In genomic region chr6:20933057-20933792, GRCh38 we compare ENCODE assay signal across 19 cellular contexts.
DNase-seq lines count a peak whose midpoint lies in the region; ATAC-seq lines count a peak whose summit lies in the region.
"Had no signal": no experiment of that assay in that cellular context is flagged by ENCODE, and none has a peak within 500 bp of the region (broad histone marks: within the 10 kb centered on the region; RNA-seq: fewer than 3 reads in every experiment).

No MANE protein-coding gene starts in this region.

- H3K36me3 Mint-ChIP-seq in activated naive CD8-positive, alpha-beta T cell treated with anti-CD3 and anti-CD28 coated beads, Interleukin-2, amount 50 U/mL, for 24 hours (ENCODE audit: low read depth), result peaks cover 11% of the 10 kb centered on the region

- H3K27ac Mint-ChIP-seq in activated naive CD8-positive, alpha-beta T cell treated with anti-CD3 and anti-CD28 coated beads, Interleukin-2, amount 50 U/mL, for 24 hours, result no peak overlapping the region
- H3K27ac Mint-ChIP-seq: activated CD4-positive, alpha-beta T cell treated with anti-CD3 and anti-CD28 coated beads for 36 hours had no signal

- no peaks in the 10 kb centered on the region for H3K9me3 Mint-ChIP-seq in activated naive CD8-positive, alpha-beta T cell treated with anti-CD3 and anti-CD28 coated beads, Interleukin-2, amount 50 U/mL, for 24 hours

- peaks cover 18% of the 10 kb centered on the region for H3K4me1 ChIP-seq in SJSA1 (replicated peaks)
- H3K4me1 ChIP-seq: BLaER1 treated with 17β-estradiol and CSF1 and Interleukin-3, amounts not matched to agents 10 nM and 100 nM had no signal

- no peaks in the 10 kb centered on the region for H3K4me1 Mint-ChIP-seq in activated naive CD8-positive, alpha-beta T cell treated with anti-CD3 and anti-CD28 coated beads, Interleukin-2, amount 50 U/mL, for 24 hours
- H3K4me1 Mint-ChIP-seq: activated CD4-positive, alpha-beta T cell treated with anti-CD3 and anti-CD28 coated beads for 36 hours had no signal

- 0 out of 2 replicates have a peak overlapping the region, but pooled peaks have one; percentile 5 for H3K27ac ChIP-seq in SJSA1
- H3K27ac ChIP-seq: BLaER1 treated with 17β-estradiol and CSF1 and Interleukin-3, amounts not matched to agents 10 nM and 100 nM; hepatocyte; transverse colon had no signal

- H3K9me3 ChIP-seq in SJSA1 (replicated peaks), result no peaks in the 10 kb centered on the region; the same call in 1 of the 2 replicates
- H3K9me3 ChIP-seq: BLaER1 treated with 17β-estradiol and CSF1 and Interleukin-3, amounts not matched to agents 10 nM and 100 nM; HAP-1; MG63; transverse colon had no signal

- no peak overlapping the region for H3K4me3 Mint-ChIP-seq in activated naive CD8-positive, alpha-beta T cell treated with anti-CD3 and anti-CD28 coated beads, Interleukin-2, amount 50 U/mL, for 24 hours
- H3K4me3 Mint-ChIP-seq: activated CD4-positive, alpha-beta T cell treated with anti-CD3 and anti-CD28 coated beads for 36 hours had no signal

- no peaks in the 10 kb centered on the region for H3K36me3 ChIP-seq in SJSA1
- H3K36me3 ChIP-seq: BLaER1 treated with 17β-estradiol and CSF1 and Interleukin-3, amounts not matched to agents 10 nM and 100 nM; HAP-1; MG63; transverse colon had no signal

- H3K27me3 Mint-ChIP-seq in activated naive CD8-positive, alpha-beta T cell treated with anti-CD3 and anti-CD28 coated beads, Interleukin-2, amount 50 U/mL, for 24 hours, result no peaks in the 10 kb centered on the region
- H3K27me3 Mint-ChIP-seq: activated CD4-positive, alpha-beta T cell treated with anti-CD3 and anti-CD28 coated beads for 36 hours had no signal

- DNase-seq in NCI-H187 treated with DMSO at 0.1 percent for 48 hours (lab: John Stamatoyannopoulos, UW) (peak; percentile 21), NCI-H187 (lab: John Stamatoyannopoulos, UW) (no peak), NCI-H1930 (lab: John Stamatoyannopoulos, UW) (peak; percentile 93 to 98), SJSA1 (ENCODE audit: low read depth in 1 of 2, low spot score in 2 of 2) (no peak), renal cortical epithelial cell (ENCODE audit: low read depth) (peak; percentile 47), NOMO-1 (lab: John Stamatoyannopoulos, UW; ENCODE audit: unreplicated experiment in 2 of 2) (no peak)
- DNase-seq in activated naive CD8-positive, alpha-beta T cell treated with anti-CD3 and anti-CD28 coated beads, Interleukin-2, amount 50 U/mL, for 24 hours, result no peak
- DNase-seq: activated CD4-positive, alpha-beta T cell treated with anti-CD3 and anti-CD28 coated beads for 36 hours; activated CD8-positive, alpha-beta memory T cell treated with anti-CD3 and anti-CD28 coated beads, Interleukin-2, amount 50 U/mL, for 48 hours; activated naive CD4-positive, alpha-beta T cell treated with Interleukin-2 at 50 U/mL for 16 hours; kidney; MG63; NCI-H446 treated with DMSO at 0.1 percent for 48 hours; stimulated activated naive CD4-positive, alpha-beta T cell treated with Interleukin-2 at 50 U/mL for 16 hours; transverse colon had no signal

- no peak for ATAC-seq in HG02642 (IDR thresholded peaks at IDR 0.05; ENCODE audit: poor library complexity, unreplicated experiment)
- ATAC-seq in activated naive CD8-positive, alpha-beta T cell treated with anti-CD3 and anti-CD28 coated beads, Interleukin-2, amount 50 U/mL, for 24 hours, result no peak
- ATAC-seq: activated CD4-positive, alpha-beta T cell treated with anti-CD3 and anti-CD28 coated beads for 36 hours had no signal

- H3K4me3 ChIP-seq in SJSA1, result no peak overlapping the region
- H3K4me3 ChIP-seq: BLaER1 treated with 17β-estradiol and CSF1 and Interleukin-3, amounts not matched to agents 10 nM and 100 nM; HAP-1; hepatocyte; MG63; transverse colon had no signal

- H3K27me3 ChIP-seq in SJSA1 (replicated peaks), result no peaks in the 10 kb centered on the region
- H3K27me3 ChIP-seq: BLaER1 treated with 17β-estradiol and CSF1 and Interleukin-3, amounts not matched to agents 10 nM and 100 nM; hepatocyte; MG63; transverse colon had no signal

Comparison
In these comparisons a context has a peak if more than half of its experiments do, and no peak if none do; other contexts are left out.
1. DNase-seq: peak in NCI-H187 treated with DMSO at 0.1 percent for 48 hours (single experiment), NCI-H1930 (2 of 2) and renal cortical epithelial cell (single experiment); none in NCI-H187 (0 of 2), SJSA1 (0 of 2), NOMO-1 (0 of 2) and activated naive CD8-positive, alpha-beta T cell treated with anti-CD3 and anti-CD28 coated beads, Interleukin-2, amount 50 U/mL, for 24 hours (single experiment).